In the genomic region with DNA sequence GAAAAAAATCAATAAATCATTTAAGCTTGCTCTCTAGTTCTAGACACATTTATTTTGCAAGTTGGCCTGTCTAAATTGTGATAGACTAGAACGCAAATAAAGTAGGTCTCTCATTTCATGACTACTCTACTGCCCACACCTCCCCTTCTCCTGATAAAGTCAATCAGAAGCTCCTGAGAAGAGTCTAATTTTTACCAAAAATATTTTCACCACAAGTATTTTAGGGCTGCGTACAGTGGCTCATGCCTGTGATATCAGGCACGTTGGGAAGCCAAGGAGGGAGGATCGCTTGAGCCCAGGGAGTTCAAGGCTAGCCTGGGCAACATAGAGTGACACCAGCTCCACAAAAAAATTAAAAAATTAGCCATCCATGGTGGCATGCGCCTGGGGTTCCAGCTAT, we compare ENCODE assay signal across 18 cellular contexts.
DNase-seq lines count a peak whose midpoint lies in the region; ATAC-seq lines count a peak whose summit lies in the region.
"Had no signal": no experiment of that assay in that cellular context is flagged by ENCODE, and none has a peak within 500 bp of the region (broad histone marks: within the 10 kb centered on the region; RNA-seq: fewer than 3 reads in every experiment).

No MANE protein-coding gene starts in this region.

- no peak overlapping the region for H3K4ac ChIP-seq in mesendoderm (ENCODE audit: low read depth, low read length)

- no peak overlapping the region for H3K23ac ChIP-seq in mesendoderm (ENCODE audit: low read length)

- no peaks in the 10 kb centered on the region for H3K27me3 ChIP-seq in mesendoderm (ENCODE audit: insufficient read depth, low read length, poor library complexity)
- H3K27me3 ChIP-seq: BLaER1 treated with 17β-estradiol and CSF1 and Interleukin-3, amounts not matched to agents 10 nM and 100 nM had no signal

- intact Hi-C loops in activated CD4-positive, alpha-beta T cell treated with anti-CD3 and anti-CD28 coated beads, Interleukin-2, amount 10 ng/mL, durations not matched to agents 24 days and 14 days (cut with micrococcal nuclease), result no loop called here
- intact Hi-C loops in Right ventricle myocardium inferior (cut with DNase I), result no loop called here

- H3K36me3 Mint-ChIP-seq in activated CD4-positive, alpha-beta T cell treated with anti-CD3 and anti-CD28 coated beads, Interleukin-2, amount 10 ng/mL, durations not matched to agents 24 days and 14 days (ENCODE audit: low read depth), result peaks cover 6% of the 10 kb centered on the region

- H2BK120ac ChIP-seq in mesendoderm (ENCODE audit: low read depth, low read length), result no peak overlapping the region

- no peaks in the 10 kb centered on the region for H3K36me3 ChIP-seq in mesendoderm (ENCODE audit: control insufficient read depth, insufficient read depth, low read length)

- no peak overlapping the region for H2AK5ac ChIP-seq in mesendoderm (ENCODE audit: low read length)

- H3K4me1 Mint-ChIP-seq in activated CD4-positive, alpha-beta T cell treated with anti-CD3 and anti-CD28 coated beads, Interleukin-2, amount 10 ng/mL, durations not matched to agents 24 days and 14 days, result peaks cover 6% of the 10 kb centered on the region

- no peak for ATAC-seq in Right ventricle myocardium inferior
- ATAC-seq: CD8-positive, alpha-beta T cell had no signal

- H3K4me3 Mint-ChIP-seq in activated CD4-positive, alpha-beta T cell treated with anti-CD3 and anti-CD28 coated beads, Interleukin-2, amount 10 ng/mL, durations not matched to agents 24 days and 14 days, result no peak overlapping the region
- H3K4me3 Mint-ChIP-seq: B cell; CD4-positive, alpha-beta T cell; CD8-positive, alpha-beta T cell had no signal

- H3K4me3 ChIP-seq in mesendoderm (ENCODE audit: low read length), result no peak overlapping the region
- H3K4me3 ChIP-seq: A549; BLaER1 treated with 17β-estradiol and CSF1 and Interleukin-3, amounts not matched to agents 10 nM and 100 nM had no signal

- no peak overlapping the region for H2BK15ac ChIP-seq in mesendoderm (replicated peaks; ENCODE audit: low read depth)

- peaks cover 10% of the 10 kb centered on the region for H3K9me3 Mint-ChIP-seq in activated CD4-positive, alpha-beta T cell treated with anti-CD3 and anti-CD28 coated beads, Interleukin-2, amount 10 ng/mL, durations not matched to agents 24 days and 14 days

- H3K18ac ChIP-seq in mesendoderm (ENCODE audit: low read length), result peak overlapping the region; percentile 56

- no CpG with 5 or more reads among the region's 5 CpGs for WGBS in mesendoderm (ENCODE audit: extremely low coverage, insufficient coverage, low lambda C conversion rate)

- no peak overlapping the region for H4K8ac ChIP-seq in mesendoderm (ENCODE audit: low read depth, low read length)

- no peaks in the 10 kb centered on the region for H3K27me3 Mint-ChIP-seq in activated CD4-positive, alpha-beta T cell treated with anti-CD3 and anti-CD28 coated beads, Interleukin-2, amount 10 ng/mL, durations not matched to agents 24 days and 14 days
- H3K27me3 Mint-ChIP-seq: B cell; CD4-positive, alpha-beta T cell had no signal

- no peak overlapping the region for H4K5ac ChIP-seq in mesendoderm (ENCODE audit: low read length)

- no peak overlapping the region for H3K56ac ChIP-seq in mesendoderm (ENCODE audit: low read length)

- no peak overlapping the region for H3K9ac ChIP-seq in mesendoderm (ENCODE audit: low read length)
- H3K9ac ChIP-seq: BLaER1 treated with 17β-estradiol and CSF1 and Interleukin-3, amounts not matched to agents 10 nM and 100 nM had no signal

- H3K4me2 ChIP-seq in mesendoderm (ENCODE audit: low read length), result no peak overlapping the region
- H3K4me2 ChIP-seq: BLaER1 treated with 17β-estradiol and CSF1 and Interleukin-3, amounts not matched to agents 10 nM and 100 nM had no signal

- no peak overlapping the region for H3K27ac ChIP-seq in mesendoderm (ENCODE audit: low read depth, low read length)
- H3K27ac ChIP-seq: 22Rv1; BLaER1 treated with 17β-estradiol and CSF1 and Interleukin-3, amounts not matched to agents 10 nM and 100 nM; C4-2B had no signal

- no peaks in the 10 kb centered on the region for H3K4me1 ChIP-seq in mesendoderm (ENCODE audit: control insufficient read depth, low read depth, low read length)
- H3K4me1 ChIP-seq: Caco-2 had no signal

- peak; percentile 27 for DNase-seq in activated CD4-positive, alpha-beta T cell treated with anti-CD3 and anti-CD28 coated beads, Interleukin-2, amount 10 ng/mL, durations not matched to agents 24 days and 14 days
- no peak for DNase-seq in activated CD4-positive, alpha-beta T cell treated with anti-CD3 and anti-CD28 coated beads for 48 hours
- DNase-seq in amniotic epithelial cell (ENCODE audit: low read depth) (peak; percentile 11), mesendoderm (no peak), Right ventricle myocardium inferior (ENCODE audit: missing footprints) (no peak), HuH-7 (ENCODE audit: low spot score) (no peak)
- DNase-seq: AML-193; Caco-2; Calu3; CD4-positive, alpha-beta T cell; CD8-positive, alpha-beta T cell; DMS79 treated with DMSO at 0.1 percent for 48 hours; GF-D8 had no signal

- H3K27ac Mint-ChIP-seq in activated CD4-positive, alpha-beta T cell treated with anti-CD3 and anti-CD28 coated beads, Interleukin-2, amount 10 ng/mL, durations not matched to agents 24 days and 14 days, result no peak overlapping the region
- H3K27ac Mint-ChIP-seq: B cell; CD4-positive, alpha-beta T cell; CD8-positive, alpha-beta T cell had no signal

- H3K79me2 ChIP-seq in mesendoderm (ENCODE audit: control insufficient read depth, insufficient read depth, low read length), result no peaks in the 10 kb centered on the region

- no peaks in the 10 kb centered on the region for H3K79me1 ChIP-seq in mesendoderm (ENCODE audit: low read length)

- no peak overlapping the region for H2BK5ac ChIP-seq in mesendoderm (ENCODE audit: low read length)

Comparison
In these comparisons a context has a peak if more than half of its experiments do, and no peak if none do; other contexts are left out.
1. DNase-seq: peak in activated CD4-positive, alpha-beta T cell treated with anti-CD3 and anti-CD28 coated beads, Interleukin-2, amount 10 ng/mL, durations not matched to agents 24 days and 14 days (single experiment) and amniotic epithelial cell (single experiment); none in activated CD4-positive, alpha-beta T cell treated with anti-CD3 and anti-CD28 coated beads for 48 hours (single experiment), mesendoderm (single experiment), Right ventricle myocardium inferior (single experiment) and HuH-7 (single experiment).